ENCODE assay signal across 29 cellular contexts in the genomic region with DNA sequence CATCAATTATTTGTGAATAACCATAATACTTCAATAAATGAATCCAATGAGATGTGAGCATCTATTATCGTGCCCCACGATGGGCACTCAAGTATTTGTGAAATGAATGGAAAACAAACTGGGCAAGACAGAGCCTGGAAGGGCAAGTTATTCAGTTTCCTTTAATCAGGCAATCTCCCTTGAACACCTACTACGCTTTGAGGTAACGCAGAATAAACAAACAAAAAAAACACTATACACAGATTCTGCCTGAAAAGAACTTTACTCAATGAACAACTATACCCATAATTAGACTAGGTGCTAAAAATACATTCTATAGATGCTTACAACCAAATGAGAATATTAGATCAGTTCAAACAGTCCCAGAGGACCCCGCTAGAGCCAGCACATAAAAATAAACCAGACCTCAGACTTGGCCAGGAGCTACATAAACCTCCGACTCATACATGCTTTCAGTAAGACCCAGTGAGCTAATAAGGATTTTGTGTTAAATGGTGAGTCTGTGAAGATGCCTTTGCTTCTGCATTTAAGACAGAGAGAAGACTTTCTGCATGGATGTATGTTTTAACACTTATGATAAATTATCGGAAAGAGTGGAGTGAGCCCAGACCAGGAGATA.
A peak's percentile ranks its signal among the peaks of the same experiment; 100 is the strongest.
DNase-seq lines count a peak whose midpoint lies in the region; ATAC-seq and TF ChIP-seq lines count a peak whose summit lies in the region.
"Had no signal": no experiment of that assay in that cellular context is flagged by ENCODE, and none has a peak within 500 bp of the region (broad histone marks: within the 10 kb centered on the region; RNA-seq: fewer than 3 reads in every experiment).

No MANE protein-coding gene starts in this region.

- H3K27ac ChIP-seq in GM23248 = no peak overlapping the region
- H3K27ac ChIP-seq in PC-3 (ENCODE audit: low read length) = no peak overlapping the region
- no peak overlapping the region for H3K27ac ChIP-seq in fibroblast of lung (ENCODE audit: insufficient read depth, low read length)
- H3K27ac ChIP-seq in sigmoid colon = peak overlapping the region; percentile 10 to 58 (median 44)
- H3K27ac ChIP-seq: brain microvascular endothelial cell, heart right ventricle, lower lobe of right lung, parathyroid adenoma, VCaP had no signal

- H2AFZ ChIP-seq in GM23248 (0 out of 2 replicates have a peak overlapping the region, but pooled peaks have one; percentile 18), PC-3 (ENCODE audit: low read length) (no peak overlapping the region), fibroblast of lung (ENCODE audit: low read length) (no peak overlapping the region)
- H2AFZ ChIP-seq: parathyroid adenoma had no signal

- ATAC-seq in PC-3 = 0 out of 2 replicates have a peak, but pooled peaks have one; percentile 50
- no peak for ATAC-seq in HG03159 (IDR thresholded peaks at IDR 0.05; ENCODE audit: unreplicated experiment)
- ATAC-seq: activated naive CD8-positive, alpha-beta T cell treated with anti-CD3 and anti-CD28 coated beads, Interleukin-2, amount 50 U/mL, for 24 hours; GM12878; right cardiac atrium had no signal

- no TSS peak for BruUV-seq in PC-3 (replicated peaks; lab: Mats Ljungman, UMichigan)

- POLR2A ChIA-PET in PC-3 (lab: Charles Lee; ENCODE audit: unreplicated experiment) = interaction anchor here (0.7 kb wide), 1 partner anchor 443 kb away, joined by 3 read pairs; no protein-coding TSS in a partner anchor

- 56 to 64% methylated on average over 7 of the region's 7 CpGs for WGBS in GM23248 (ENCODE audit: low coverage in 1 of 2, low lambda C conversion rate in 2 of 2, missing lambda C conversion rate in 2 of 2), 2 experiments
- 73 to 82% methylated on average over 7 of the region's 7 CpGs for WGBS in sigmoid colon, 2 donors

- CTCF ChIA-PET in PC-3 (lab: Charles Lee) = interaction anchor here (1.0 kb wide), 2 partner anchors 60 to 439 kb away, joined by 3 to 6 read pairs; no protein-coding TSS in a partner anchor

- H3K9me2 ChIP-seq in GM23248 (ENCODE audit: insufficient read depth) (no peaks in the 10 kb centered on the region), PC-3 (replicated peaks; ENCODE audit: low read length) (no peaks in the 10 kb centered on the region)

- no peaks in the 10 kb centered on the region for H3K9me3 ChIP-seq in GM23248 (ENCODE audit: low read depth)
- no peaks in the 10 kb centered on the region for H3K9me3 ChIP-seq in PC-3 (ENCODE audit: low read length)
- no peaks in the 10 kb centered on the region for H3K9me3 ChIP-seq in fibroblast of lung (ENCODE audit: control insufficient read depth, insufficient read depth, low read depth, low read length)
- no peaks in the 10 kb centered on the region for H3K9me3 ChIP-seq in sigmoid colon
- H3K9me3 ChIP-seq: heart right ventricle, lower lobe of right lung had no signal

- TF ChIP-seq CTCF in PC-3 (conservative IDR thresholded peaks at IDR 0.05; ENCODE audit: low read depth, low read length) (no peak), fibroblast of lung (conservative IDR thresholded peaks at IDR 0.05 in 1 of 2, IDR thresholded peaks at IDR 0.05 in 1 of 2; ENCODE audit: low read depth in 1 of 2, low read length in 2 of 2) (no peak), sigmoid colon (IDR thresholded peaks at IDR 0.05) (no peak)

- intact Hi-C loops in PC-3 (cut with micrococcal nuclease) (loop anchor here (2.0 kb wide), 1 partner anchor 19 kb away; no protein-coding TSS in a partner anchor), sigmoid colon (cut with DNase I) (no loop called here)

- H3K4me1 ChIP-seq in GM23248 (ENCODE audit: insufficient read depth) (peaks cover 12% of the 10 kb centered on the region), PC-3 (ENCODE audit: insufficient read depth, low read length) (peaks cover 25% of the 10 kb centered on the region; the same call in 1 of the 2 replicates), fibroblast of lung (ENCODE audit: control insufficient read depth, extremely low read depth, insufficient read depth, low read length) (no peaks in the 10 kb centered on the region), sigmoid colon (peaks cover 0 to 44% (median 38%) of the 10 kb centered on the region in 4 donors)
- H3K4me1 ChIP-seq: parathyroid adenoma had no signal

- H3K9ac ChIP-seq in GM23248 (no peak overlapping the region), PC-3 (ENCODE audit: low read length) (no peak overlapping the region), fibroblast of lung (ENCODE audit: insufficient read depth, low read length) (no peak overlapping the region)
- H3K9ac ChIP-seq: parathyroid adenoma had no signal

- DNase-seq in GM23248 (peak; percentile 43), PC-3 (peak; percentile 35), fibroblast of lung (ENCODE audit: low read depth in 2 of 2) (peak; percentile 16 to 39), sigmoid colon (no peak), H4 (ENCODE audit: low spot score) (no peak)
- DNase-seq in activated effector memory CD4-positive, alpha-beta T cell treated with Interleukin-2 at 50 U/mL for 16 hours = no peak
- DNase-seq: activated CD4-positive, alpha-beta T cell treated with anti-CD3 and anti-CD28 coated beads for 48 hours; activated gamma-delta T cell treated with Interleukin-2 at 50 U/mL for 16 hours; activated naive CD8-positive, alpha-beta T cell treated with anti-CD3 and anti-CD28 coated beads, Interleukin-2, amount 50 U/mL, for 24 hours; activated T-cell treated with anti-CD3 and anti-CD28 coated beads, Interleukin-2, amount 50 U/mL, for 1 hour; brain microvascular endothelial cell; Calu3; DND-41; GOT3; heart right ventricle; lower lobe of right lung; NCI-H1105; NCI-H187 treated with DMSO at 0.1 percent for 48 hours; NCI-H226; NCI-H774; nephron progenitor cell; right cardiac atrium; stimulated activated CD4-positive, alpha-beta T cell treated with anti-CD3 and anti-CD28 coated beads, Interleukin-12 subunit alpha, Interleukin-12 subunit beta, amount 100 ng/mL, for 4 hours; stimulated activated CD4-positive, alpha-beta T cell treated with anti-CD3 and anti-CD28 coated beads, Interleukin-4, amount 100 ng/mL, for 1 hour; substantia nigra had no signal

- in situ Hi-C loops in GM23248 (cut with MboI) = no loop called here

- no peak for TF ChIP-seq POLR2A in sigmoid colon (IDR thresholded peaks at IDR 0.05)

- H3K4me2 ChIP-seq in GM23248 (ENCODE audit: unreplicated experiment) (no peak overlapping the region), PC-3 (ENCODE audit: low read length) (no peak overlapping the region), fibroblast of lung (ENCODE audit: extremely low read depth, insufficient read depth, low read length) (no peak overlapping the region)

- H3F3A ChIP-seq in GM23248 (ENCODE audit: insufficient read depth) (no peaks in the 10 kb centered on the region), PC-3 (ENCODE audit: low read length, unreplicated experiment) (no peaks in the 10 kb centered on the region)

- TF ChIP-seq EP300 in sigmoid colon (IDR thresholded peaks at IDR 0.05) = no peak

- H3K36me3 ChIP-seq in GM23248 (ENCODE audit: low read depth) (no peaks in the 10 kb centered on the region), PC-3 (ENCODE audit: low read depth, low read length) (no peaks in the 10 kb centered on the region), fibroblast of lung (ENCODE audit: control insufficient read depth, insufficient read depth, low read length) (no peaks in the 10 kb centered on the region), sigmoid colon (no peaks in the 10 kb centered on the region)
- H3K36me3 ChIP-seq: brain microvascular endothelial cell, heart right ventricle, lower lobe of right lung had no signal

- H3K4me3 ChIP-seq in GM23248 (no peak overlapping the region), PC-3 (ENCODE audit: low read length) (no peak overlapping the region), fibroblast of lung (replicated peaks in 1 of 4; ENCODE audit: control extremely low read depth in 1 of 4, insufficient read depth in 1 of 4, low read depth in 3 of 4, low read length in 4 of 4) (no peak overlapping the region), sigmoid colon (no peak overlapping the region)
- H3K4me3 ChIP-seq: GM12878, heart right ventricle, lower lobe of right lung had no signal

- H3K27me3 ChIP-seq in GM23248 (replicated peaks; ENCODE audit: insufficient read depth) (no peaks in the 10 kb centered on the region), PC-3 (ENCODE audit: low read length) (no peaks in the 10 kb centered on the region), fibroblast of lung (ENCODE audit: control insufficient read depth, insufficient read depth, low read length) (no peaks in the 10 kb centered on the region), sigmoid colon (no peaks in the 10 kb centered on the region)
- H3K27me3 ChIP-seq: brain microvascular endothelial cell had no signal

- no peaks in the 10 kb centered on the region for H3K79me2 ChIP-seq in GM23248 (ENCODE audit: insufficient read depth)
- no peaks in the 10 kb centered on the region for H3K79me2 ChIP-seq in PC-3 (ENCODE audit: low read length)
- no peaks in the 10 kb centered on the region for H3K79me2 ChIP-seq in fibroblast of lung (ENCODE audit: control insufficient read depth, insufficient read depth, low read length)
- H3K79me2 ChIP-seq: parathyroid adenoma had no signal

- no peaks in the 10 kb centered on the region for H4K20me1 ChIP-seq in GM23248 (ENCODE audit: insufficient read depth)
- no peaks in the 10 kb centered on the region for H4K20me1 ChIP-seq in PC-3 (ENCODE audit: low read length)
- H4K20me1 ChIP-seq in fibroblast of lung (ENCODE audit: control insufficient read depth, extremely low read depth, insufficient read depth, low read length) = no peaks in the 10 kb centered on the region

Comparison
In these comparisons a context has a peak if more than half of its experiments do, and no peak if none do; other contexts are left out.
1. DNase-seq: peak in GM23248 (single experiment), PC-3 (single experiment) and fibroblast of lung (2 of 2); none in sigmoid colon (single experiment), activated effector memory CD4-positive, alpha-beta T cell treated with Interleukin-2 at 50 U/mL for 16 hours (single experiment) and H4 (single experiment).
2. H3K27ac ChIP-seq: peak in sigmoid colon (4 of 4); none in GM23248 (single experiment), PC-3 (single experiment) and fibroblast of lung (single experiment).